Comparison of ENCODE assay signal across 10 cellular contexts in genomic region chr1:206582537-206583460, GRCh38. TPM values are rescaled to one million over a fixed set of nuclear protein-coding genes. Genes with fewer than 3 reads are reported as not detected.
A peak's percentile ranks its signal among the peaks of the same experiment; 100 is the strongest.
DNase-seq lines count a peak whose midpoint lies in the region; ATAC-seq and TF ChIP-seq lines count a peak whose summit lies in the region.
"Had no signal": no experiment of that assay in that cellular context is flagged by ENCODE, and none has a peak within 500 bp of the region (broad histone marks: within the 10 kb centered on the region; RNA-seq: fewer than 3 reads in every experiment).

No MANE protein-coding gene starts in this region.

- H3K4me1 ChIP-seq in uterus (no peaks in the 10 kb centered on the region), BE2C (no peaks in the 10 kb centered on the region)
- H3K4me1 ChIP-seq: parathyroid adenoma had no signal

- DNase-seq in activated CD8-positive, alpha-beta T cell treated with anti-CD3 and anti-CD28 coated beads, Interleukin-2, amount 10 ng/mL, durations not matched to agents 7 days and 5 days, result no peak
- peak in 2 of 3 donors; percentile 54 to 56 for DNase-seq in immature natural killer cell
- peak; percentile 69 for DNase-seq in stimulated activated CD8-positive, alpha-beta memory T cell treated with anti-CD3 and anti-CD28 coated beads, Interleukin-4, amount 100 ng/mL, for 48 hours
- DNase-seq in OCI-M1 (lab: John Stamatoyannopoulos, UW), result no peak
- DNase-seq in uterus, result no peak
- no peak for DNase-seq in BE2C
- DNase-seq: cortex of kidney had no signal

- H3K9me3 Mint-ChIP-seq in activated CD8-positive, alpha-beta T cell treated with anti-CD3 and anti-CD28 coated beads, Interleukin-2, amount 10 ng/mL, durations not matched to agents 7 days and 5 days (ENCODE audit: insufficient read depth), result no peaks in the 10 kb centered on the region
- H3K9me3 Mint-ChIP-seq in immature natural killer cell, result no peaks in the 10 kb centered on the region

- no peak for TF ChIP-seq POLR2A in uterus (IDR thresholded peaks at IDR 0.05)

- peak overlapping the region; percentile 89 for H3K27ac ChIP-seq in KOPT-K1 (ENCODE audit: low read depth, low read length, poor library complexity, severe bottlenecking)
- H3K27ac ChIP-seq in uterus, result no peak overlapping the region
- H3K27ac ChIP-seq: gastrocnemius medialis, parathyroid adenoma had no signal

- no peaks in the 10 kb centered on the region for H3K27me3 ChIP-seq in uterus
- no peaks in the 10 kb centered on the region for H3K27me3 ChIP-seq in BE2C
- H3K27me3 ChIP-seq: gastrocnemius medialis had no signal

- CTCF ChIA-PET in activated CD8-positive, alpha-beta T cell treated with anti-CD3 and anti-CD28 coated beads, Interleukin-2, amount 10 ng/mL, durations not matched to agents 7 days and 5 days (lab: Charles Lee), result interaction anchor here (0.6 to 18.9 kb wide), 32 partner anchors 8 to 158 kb away, joined by 3 to 728 read pairs (median 6); partner anchors contain the start of genes DYRK3, EIF2D, IKBKE and RASSF5

- no peak for ATAC-seq in activated CD8-positive, alpha-beta T cell treated with anti-CD3 and anti-CD28 coated beads, Interleukin-2, amount 10 ng/mL, durations not matched to agents 7 days and 5 days

- peak overlapping the region; percentile 91 for H3K27ac Mint-ChIP-seq in activated CD8-positive, alpha-beta T cell treated with anti-CD3 and anti-CD28 coated beads, Interleukin-2, amount 10 ng/mL, durations not matched to agents 7 days and 5 days
- peak overlapping the region; percentile 96 to 99 (median 98) for H3K27ac Mint-ChIP-seq in immature natural killer cell

- TF ChIP-seq CTCF in uterus (IDR thresholded peaks at IDR 0.05) (no peak), BE2C (IDR thresholded peaks at IDR 0.05; ENCODE audit: low read depth, low read length) (no peak)

- H3K36me3 ChIP-seq in KOPT-K1 (ENCODE audit: insufficient read depth, low read length) (peaks cover 91% of the 10 kb centered on the region), uterus (no peaks in the 10 kb centered on the region), BE2C (no peaks in the 10 kb centered on the region)

- POLR2A ChIA-PET in activated CD8-positive, alpha-beta T cell treated with anti-CD3 and anti-CD28 coated beads, Interleukin-2, amount 10 ng/mL, durations not matched to agents 7 days and 5 days (lab: Charles Lee), result interaction anchor here (0.6 to 16.7 kb wide), 4 partner anchors 7 to 93 kb away, joined by 3 to 276 read pairs (median 5); no protein-coding TSS in a partner anchor

- peaks cover 96% of the 10 kb centered on the region for H3K36me3 Mint-ChIP-seq in activated CD8-positive, alpha-beta T cell treated with anti-CD3 and anti-CD28 coated beads, Interleukin-2, amount 10 ng/mL, durations not matched to agents 7 days and 5 days (ENCODE audit: low read depth)
- peaks cover 4 to 35% (median 24%) of the 10 kb centered on the region in 3 donors for H3K36me3 Mint-ChIP-seq in immature natural killer cell

- H3K4me3 Mint-ChIP-seq in activated CD8-positive, alpha-beta T cell treated with anti-CD3 and anti-CD28 coated beads, Interleukin-2, amount 10 ng/mL, durations not matched to agents 7 days and 5 days, result peak overlapping the region; percentile 54
- peak overlapping the region; percentile 77 to 88 (median 84) for H3K4me3 Mint-ChIP-seq in immature natural killer cell

- intact Hi-C loops in uterus (cut with DNase I; ENCODE audit: low total_unique reads), result loop anchor here (10.0 kb wide), 1 partner anchor 88 kb away; no protein-coding TSS in a partner anchor

- H3K27me3 Mint-ChIP-seq in activated CD8-positive, alpha-beta T cell treated with anti-CD3 and anti-CD28 coated beads, Interleukin-2, amount 10 ng/mL, durations not matched to agents 7 days and 5 days (ENCODE audit: low read depth), result no peaks in the 10 kb centered on the region
- H3K27me3 Mint-ChIP-seq in immature natural killer cell (ENCODE audit: low read depth in 3 of 3), result peaks cover 25 to 39% (median 31%) of the 10 kb centered on the region in 3 donors

- H3K4me3 ChIP-seq in uterus (no peak overlapping the region), BE2C (ENCODE audit: low read depth, low read length) (no peak overlapping the region)
- H3K4me3 ChIP-seq: gastrocnemius medialis had no signal

- no peaks in the 10 kb centered on the region for H3K9me3 ChIP-seq in KOPT-K1 (ENCODE audit: insufficient read depth, low read length, poor library complexity, severe bottlenecking)
- no peaks in the 10 kb centered on the region for H3K9me3 ChIP-seq in uterus
- no peaks in the 10 kb centered on the region for H3K9me3 ChIP-seq in BE2C
- H3K9me3 ChIP-seq: gastrocnemius medialis had no signal

- peaks cover 92% of the 10 kb centered on the region for H3K4me1 Mint-ChIP-seq in activated CD8-positive, alpha-beta T cell treated with anti-CD3 and anti-CD28 coated beads, Interleukin-2, amount 10 ng/mL, durations not matched to agents 7 days and 5 days (ENCODE audit: low read depth)
- peaks cover 75 to 90% of the 10 kb centered on the region in 2 donors for H3K4me1 Mint-ChIP-seq in immature natural killer cell

RNA-seq across cellular contexts. Expression of gene EIF2D, which starts 29.5 kb away (rescaled TPM):
- total RNA-seq in activated CD8-positive, alpha-beta T cell treated with anti-CD3 and anti-CD28 coated beads, Interleukin-2, amount 10 ng/mL, durations not matched to agents 7 days and 5 days, result 10 to 100 TPM; 41.6 to 45.1 TPM
- 10 to 100 TPM; 12.9 to 24.2 (median 20.8) TPM for polyA plus RNA-seq in immature natural killer cell
- total RNA-seq in uterus, result 100 to 1,000 TPM in 1 of 4 donors, 10 to 100 TPM in 3; 19.1 to 106 (median 54.2) TPM
- polyA plus RNA-seq in BE2C (2012; ENCODE audit: insufficient read depth, insufficient read length, low read depth), result 24.4 TPM

RNA-seq across cellular contexts. Expression of gene DYRK3, which starts 52.5 kb away (rescaled TPM):
- total RNA-seq in activated CD8-positive, alpha-beta T cell treated with anti-CD3 and anti-CD28 coated beads, Interleukin-2, amount 10 ng/mL, durations not matched to agents 7 days and 5 days, result 1 to 10 TPM; 5.3 to 5.9 TPM
- polyA plus RNA-seq in immature natural killer cell, result not detected
- 10 to 100 TPM; 10.8 to 24.7 (median 14.7) TPM for total RNA-seq in uterus
- 3.3 TPM for polyA plus RNA-seq in BE2C (2012; ENCODE audit: insufficient read depth, insufficient read length, low read depth)

Comparison
In these comparisons a context has a peak if more than half of its experiments do, and no peak if none do; other contexts are left out.
1. DNase-seq: peak in immature natural killer cell (2 of 3) and stimulated activated CD8-positive, alpha-beta memory T cell treated with anti-CD3 and anti-CD28 coated beads, Interleukin-4, amount 100 ng/mL, for 48 hours (single experiment); none in activated CD8-positive, alpha-beta T cell treated with anti-CD3 and anti-CD28 coated beads, Interleukin-2, amount 10 ng/mL, durations not matched to agents 7 days and 5 days (single experiment), OCI-M1 (single experiment), uterus (0 of 2) and BE2C (single experiment).